ENCODE assay signal across 8 cellular contexts in genomic region chr1:230977781-230978490, GRCh38. TPM values are rescaled to one million over a fixed set of nuclear protein-coding genes. Genes with fewer than 3 reads are reported as not detected.
DNase-seq lines count a peak whose midpoint lies in the region; ATAC-seq lines count a peak whose summit lies in the region.

No MANE protein-coding gene starts in this region.

- peak overlapping the region; percentile 67 for H3K4me3 ChIP-seq in mononuclear cell (ENCODE audit: low read length)

- peaks cover 10% of the 10 kb centered on the region for H3K36me3 Mint-ChIP-seq in activated CD4-positive, alpha-beta T cell treated with anti-CD3 and anti-CD28 coated beads, Interleukin-2, amount 10 ng/mL, durations not matched to agents 24 days and 14 days (ENCODE audit: low read depth)
- H3K36me3 Mint-ChIP-seq in effector memory CD8-positive, alpha-beta T cell (ENCODE audit: insufficient read depth): peaks cover 27% of the 10 kb centered on the region

- peak overlapping the region; percentile 89 for H3K4me3 Mint-ChIP-seq in activated CD4-positive, alpha-beta T cell treated with anti-CD3 and anti-CD28 coated beads, Interleukin-2, amount 10 ng/mL, durations not matched to agents 24 days and 14 days
- peak overlapping the region; percentile 85 to 91 for H3K4me3 Mint-ChIP-seq in effector memory CD8-positive, alpha-beta T cell

- no peaks in the 10 kb centered on the region for H3K27me3 Mint-ChIP-seq in activated CD4-positive, alpha-beta T cell treated with anti-CD3 and anti-CD28 coated beads, Interleukin-2, amount 10 ng/mL, durations not matched to agents 24 days and 14 days
- H3K27me3 Mint-ChIP-seq in effector memory CD8-positive, alpha-beta T cell: no peaks in the 10 kb centered on the region

- H3K9me3 ChIP-seq in mononuclear cell (ENCODE audit: low read depth, low read length): no peaks in the 10 kb centered on the region

- H3K9me3 Mint-ChIP-seq in activated CD4-positive, alpha-beta T cell treated with anti-CD3 and anti-CD28 coated beads, Interleukin-2, amount 10 ng/mL, durations not matched to agents 24 days and 14 days: no peaks in the 10 kb centered on the region
- no peaks in the 10 kb centered on the region for H3K9me3 Mint-ChIP-seq in effector memory CD8-positive, alpha-beta T cell

- DNase-seq in NCI-H2196 (lab: John Stamatoyannopoulos, UW; ENCODE audit: unreplicated experiment): peak; percentile 42
- no peak for DNase-seq in NCI-H2196 treated with DMSO at 0.1 percent for 48 hours (lab: John Stamatoyannopoulos, UW; ENCODE audit: unreplicated experiment)
- peak; percentile 17 for DNase-seq in NCI-H2029 treated with DMSO at 0.1 percent for 48 hours (lab: John Stamatoyannopoulos, UW)
- DNase-seq in activated CD4-positive, alpha-beta T cell treated with anti-CD3 and anti-CD28 coated beads, Interleukin-2, amount 10 ng/mL, durations not matched to agents 24 days and 14 days: peak; percentile 80
- DNase-seq in effector memory CD8-positive, alpha-beta T cell: peak; percentile 6 to 15 (median 13)
- DNase-seq in stimulated activated naive CD4-positive, alpha-beta T cell treated with Interleukin-2 at 50 U/mL for 16 hours (lab: John Stamatoyannopoulos, UW): peak; percentile 7

- peaks cover 63% of the 10 kb centered on the region for H3K4me1 ChIP-seq in mononuclear cell (ENCODE audit: insufficient read depth, low read length)

- ATAC-seq in HG02884 (IDR thresholded peaks at IDR 0.05; ENCODE audit: unreplicated experiment): peak; percentile 2
- ATAC-seq in effector memory CD8-positive, alpha-beta T cell (replicated peaks): no peak

- intact Hi-C loops in activated CD4-positive, alpha-beta T cell treated with anti-CD3 and anti-CD28 coated beads, Interleukin-2, amount 10 ng/mL, durations not matched to agents 24 days and 14 days (cut with micrococcal nuclease): loop anchor here (1.0 to 10.0 kb wide), 7 partner anchors 62 to 1829 kb away; partner anchors contain the start of genes EXOC8, FAM89A, MAP10 and SPRTN

- H3K4me1 Mint-ChIP-seq in activated CD4-positive, alpha-beta T cell treated with anti-CD3 and anti-CD28 coated beads, Interleukin-2, amount 10 ng/mL, durations not matched to agents 24 days and 14 days: peaks cover 37% of the 10 kb centered on the region
- H3K4me1 Mint-ChIP-seq in effector memory CD8-positive, alpha-beta T cell (ENCODE audit: low read depth in 2 of 2): peaks cover 34 to 43% of the 10 kb centered on the region in 2 donors

- no peaks in the 10 kb centered on the region for H3K27me3 ChIP-seq in mononuclear cell (ENCODE audit: insufficient read depth, low read length)

- peak overlapping the region; percentile 92 for H3K27ac Mint-ChIP-seq in activated CD4-positive, alpha-beta T cell treated with anti-CD3 and anti-CD28 coated beads, Interleukin-2, amount 10 ng/mL, durations not matched to agents 24 days and 14 days
- H3K27ac Mint-ChIP-seq in effector memory CD8-positive, alpha-beta T cell: peak overlapping the region; percentile 94 to 95

RNA-seq across cellular contexts. Expression of gene TTC13, which starts 0.7 kb away (rescaled TPM):
- 22.7 and 23.8 TPM in 2 replicates for total RNA-seq in activated CD4-positive, alpha-beta T cell treated with anti-CD3 and anti-CD28 coated beads, Interleukin-2, amount 10 ng/mL, durations not matched to agents 24 days and 14 days
- 24.6 TPM for total RNA-seq in mononuclear cell

RNA-seq across cellular contexts. Expression of gene ARV1, which starts 1.0 kb away (rescaled TPM):
- total RNA-seq in activated CD4-positive, alpha-beta T cell treated with anti-CD3 and anti-CD28 coated beads, Interleukin-2, amount 10 ng/mL, durations not matched to agents 24 days and 14 days: 15.0 and 15.2 TPM in 2 replicates
- 2.3 TPM for total RNA-seq in mononuclear cell
